14 cellular contexts compared by ENCODE assay signal in genomic region chr16:90044111-90044551, GRCh38. TPM values are rescaled to one million over a fixed set of nuclear protein-coding genes. Genes with fewer than 3 reads are reported as not detected.
DNase-seq lines count a peak whose midpoint lies in the region; ATAC-seq and TF ChIP-seq lines count a peak whose summit lies in the region.
"Had no signal": no experiment of that assay in that cellular context is flagged by ENCODE, and none has a peak within 500 bp of the region (broad histone marks: within the 10 kb centered on the region; RNA-seq: fewer than 3 reads in every experiment).

No MANE protein-coding gene starts in this region.

- H3F3A ChIP-seq in MM.1S (ENCODE audit: insufficient read depth, low read length): no peaks in the 10 kb centered on the region

- no peaks in the 10 kb centered on the region for H4K20me1 ChIP-seq in MM.1S (ENCODE audit: insufficient read depth, low read length)

- in situ Hi-C loops in GM13977 (cut with MboI; ENCODE audit: low pct_unique_long_range_greater_than_20kb, low sequenced_read_pairs, unreplicated experiment): no loop called here
- in situ Hi-C loops in Panc1 (cut with HindIII; ENCODE audit: low pct_unique_long_range_greater_than_20kb, low sequenced_read_pairs): no loop called here
- in situ Hi-C loops in transverse colon (cut with MboI; ENCODE audit: low pct_ligation_motif_present in 1 of 4, low pct_unique_long_range_greater_than_20kb in 1 of 4, low sequenced_read_pairs in 3 of 4): no loop called here
- in situ Hi-C loops in HAP-1 (cut with MboI; ENCODE audit: low sequenced_read_pairs): no loop called here

- ATAC-seq in Panc1 (peak; percentile 44), foreskin keratinocyte (peak; percentile 81)
- ATAC-seq: left ventricle myocardium superior, T-cell had no signal

- CTCF ChIA-PET in Panc1 (lab: Charles Lee): no interaction called here

- H3K4me1 ChIP-seq in Panc1 (ENCODE audit: control insufficient read depth, insufficient read depth, low read length): peaks cover 5% of the 10 kb centered on the region
- no peaks in the 10 kb centered on the region for H3K4me1 ChIP-seq in foreskin keratinocyte
- peaks cover 9 to 19% (median 14%) of the 10 kb centered on the region in 4 donors for H3K4me1 ChIP-seq in transverse colon
- no peaks in the 10 kb centered on the region for H3K4me1 ChIP-seq in MM.1S (ENCODE audit: low read length)
- H3K4me1 ChIP-seq in HAP-1: peaks cover 4% of the 10 kb centered on the region; the same call in 1 of the 2 replicates

- H3K36me3 ChIP-seq in Panc1 (ENCODE audit: control insufficient read depth, insufficient read depth, low read length) (no peaks in the 10 kb centered on the region), transverse colon (no peaks in the 10 kb centered on the region), MM.1S (replicated peaks; ENCODE audit: insufficient read depth, low read length) (no peaks in the 10 kb centered on the region), HAP-1 (replicated peaks) (no peaks in the 10 kb centered on the region)

- TF ChIP-seq CTCF in GM13977 (IDR thresholded peaks at IDR 0.05; ENCODE audit: extremely low read depth, insufficient read depth, missing control alignments): no peak
- TF ChIP-seq CTCF in Panc1 (IDR thresholded peaks at IDR 0.05): no peak
- no peak for TF ChIP-seq CTCF in foreskin keratinocyte (conservative IDR thresholded peaks at IDR 0.05)
- no peak for TF ChIP-seq CTCF in transverse colon (IDR thresholded peaks at IDR 0.05)
- no peak for TF ChIP-seq CTCF in MM.1S (IDR thresholded peaks at IDR 0.05; ENCODE audit: low read length)

- no peaks in the 10 kb centered on the region for H3K9me3 ChIP-seq in Panc1 (ENCODE audit: control insufficient read depth, insufficient read depth, low read depth, low read length)
- no peaks in the 10 kb centered on the region for H3K9me3 ChIP-seq in transverse colon
- no peaks in the 10 kb centered on the region for H3K9me3 ChIP-seq in MM.1S (replicated peaks; ENCODE audit: insufficient read depth, low read length)
- H3K9me3 ChIP-seq in HAP-1: no peaks in the 10 kb centered on the region

- TF ChIP-seq POLR2A in transverse colon (IDR thresholded peaks at IDR 0.05): no peak

- WGBS in transverse colon (ENCODE audit: low coverage in 1 of 2), 2 donors: 48% methylated on average over 7 of the region's 7 CpGs; no CpG with 5 or more reads in 1 of the 2 donors

- no TSS peak for BruUV-seq in Panc1 (replicated peaks; lab: Mats Ljungman, UMichigan)

- no peak overlapping the region for H3K4me3 ChIP-seq in Panc1 (ENCODE audit: low read depth in 2 of 2, low read length in 2 of 2)
- no peak overlapping the region for H3K4me3 ChIP-seq in transverse colon
- no peak overlapping the region for H3K4me3 ChIP-seq in MM.1S (ENCODE audit: low read length)
- no peak overlapping the region for H3K4me3 ChIP-seq in HAP-1

- no peak for TF ChIP-seq EP300 in transverse colon (IDR thresholded peaks at IDR 0.05; ENCODE audit: low read depth)

- H2AFZ ChIP-seq in MM.1S (ENCODE audit: low read length): no peak overlapping the region

- DNase-seq in GM13977 (ENCODE audit: low spot score): peak; percentile 18
- DNase-seq in Panc1 (ENCODE audit: low read depth, low spot score): no peak
- DNase-seq in foreskin keratinocyte: peak; percentile 61 to 71
- peak; percentile 74 for DNase-seq in transverse colon
- DNase-seq in MM.1S: no peak
- no peak for DNase-seq in NK-92 (lab: John Stamatoyannopoulos, UW; ENCODE audit: unreplicated experiment)
- no peak for DNase-seq in HAP-1 (ENCODE audit: low spot score in 2 of 2)
- DNase-seq: activated CD4-positive, alpha-beta T cell treated with anti-CD3 and anti-CD28 coated beads for 1 hour; CD8-positive, alpha-beta memory T cell; effector CD8-positive, alpha-beta T cell; left ventricle myocardium superior; nephron progenitor cell; T-cell had no signal

- intact Hi-C loops in Panc1 (cut with micrococcal nuclease; ENCODE audit: unreplicated experiment): no loop called here
- intact Hi-C loops in transverse colon (cut with DNase I; ENCODE audit: low total_unique reads): no loop called here

- H3K27ac ChIP-seq in Panc1 (ENCODE audit: low read length): no peak overlapping the region
- no peak overlapping the region for H3K27ac ChIP-seq in foreskin keratinocyte
- H3K27ac ChIP-seq in transverse colon: no peak overlapping the region
- no peak overlapping the region for H3K27ac ChIP-seq in MM.1S (ENCODE audit: low read length)

- H3K27me3 ChIP-seq in Panc1 (ENCODE audit: control insufficient read depth, insufficient read depth, low read length) (no peaks in the 10 kb centered on the region), foreskin keratinocyte (peaks cover 18% of the 10 kb centered on the region), transverse colon (peaks cover 23% of the 10 kb centered on the region), MM.1S (replicated peaks; ENCODE audit: insufficient read depth, low read length) (no peaks in the 10 kb centered on the region), HAP-1 (ENCODE audit: low read depth) (no peaks in the 10 kb centered on the region)

- H3K79me2 ChIP-seq in MM.1S (ENCODE audit: low read length): no peaks in the 10 kb centered on the region

- H3K9me2 ChIP-seq in MM.1S (replicated peaks; ENCODE audit: insufficient read depth, low read length): no peaks in the 10 kb centered on the region

- H3K9ac ChIP-seq in MM.1S (ENCODE audit: low read length): no peak overlapping the region

- POLR2A ChIA-PET in Panc1 (lab: Charles Lee): no interaction called here

- no peak overlapping the region for H3K4me2 ChIP-seq in MM.1S (ENCODE audit: low read depth, low read length)

RNA-seq across cellular contexts. Expression of gene DBNDD1, which starts 24.9 kb away (rescaled TPM):
- total RNA-seq in Panc1 (2021; ENCODE audit: unreplicated experiment) (32.3 TPM), foreskin keratinocyte (1.8 and 11.8 TPM in 2 replicates), transverse colon (10 to 100 TPM in 3 of 4 donors, 1 to 10 TPM in 1; 6.8 to 33.7 (median 14.2) TPM)
- polyA plus RNA-seq in Panc1 (2012; ENCODE audit: insufficient read length): 48.9 TPM
- polyA plus RNA-seq in foreskin keratinocyte: 2.4 and 14.5 TPM in 2 replicates

RNA-seq across cellular contexts. Expression of gene PRDM7, which starts 33.0 kb away (rescaled TPM):
- not detected for total RNA-seq in Panc1 (2021; ENCODE audit: unreplicated experiment)
- not detected for polyA plus RNA-seq in Panc1 (2012; ENCODE audit: insufficient read length)
- total RNA-seq in foreskin keratinocyte: not detected in 2 replicates
- polyA plus RNA-seq in foreskin keratinocyte: not detected in 2 replicates
- not detected for total RNA-seq in transverse colon
- total RNA-seq: aorta; CD8-positive, alpha-beta memory T cell; left ventricle myocardium superior; T-cell had no signal
- polyA plus RNA-seq: aorta; CD8-positive, alpha-beta memory T cell had no signal

Comparison
In these comparisons a context has a peak if more than half of its experiments do, and no peak if none do; other contexts are left out.
1. DNase-seq: peak in GM13977 (single experiment), foreskin keratinocyte (2 of 2) and transverse colon (single experiment); none in Panc1 (single experiment), MM.1S (single experiment), NK-92 (single experiment) and HAP-1 (0 of 2).